Comparison of ENCODE assay signal across 14 cellular contexts in the genomic region with DNA sequence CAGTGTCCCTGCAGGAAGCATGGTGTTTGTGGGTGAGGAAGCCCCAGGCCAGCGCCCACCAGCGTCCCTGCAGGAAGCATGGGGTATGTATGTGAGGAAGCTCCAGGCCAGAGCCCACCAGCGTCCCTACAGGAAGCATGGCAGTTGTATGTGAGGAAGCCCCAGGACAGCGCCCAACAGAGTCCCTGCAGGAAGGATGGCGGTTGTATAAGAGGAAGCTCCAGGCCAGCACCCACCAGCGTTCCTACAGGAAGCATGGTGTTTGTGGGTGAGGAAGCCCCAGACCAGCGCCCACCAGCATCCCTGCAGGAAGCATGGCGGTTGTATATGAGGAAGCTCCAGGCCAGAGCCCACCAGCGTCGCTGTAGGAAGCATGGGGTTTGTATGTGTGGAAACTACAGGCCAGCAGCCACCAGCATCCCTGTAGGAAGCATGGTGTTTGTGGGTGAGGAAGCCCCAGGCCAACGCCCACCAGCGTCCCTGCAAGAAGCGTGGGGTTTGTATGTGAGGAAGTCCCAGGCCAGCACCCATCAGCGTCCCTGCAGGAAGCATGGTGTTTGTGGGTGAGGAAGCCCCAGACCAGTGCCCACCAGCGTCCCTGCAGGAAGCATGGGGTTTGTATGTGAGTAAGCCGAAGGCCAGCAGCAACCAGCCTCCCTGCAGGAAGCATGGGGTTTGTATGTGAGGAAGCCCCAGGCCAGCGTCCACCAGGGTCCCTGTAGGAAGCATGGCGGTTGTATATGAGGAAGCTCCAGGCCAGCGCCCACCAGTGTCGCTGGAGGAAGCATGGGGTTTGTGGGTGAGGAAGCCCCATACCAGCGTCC.
"Had no signal": no experiment of that assay in that cellular context is flagged by ENCODE, and none has a peak within 500 bp of the region (broad histone marks: within the 10 kb centered on the region; RNA-seq: fewer than 3 reads in every experiment).

No MANE protein-coding gene starts in this region.

- H3K27me3 ChIP-seq: testis, upper lobe of left lung had no signal

- H3K4me3 ChIP-seq: lung, testis, upper lobe of left lung had no signal

- ATAC-seq: activated CD8-positive, alpha-beta memory T cell treated with anti-CD3 and anti-CD28 coated beads, Interleukin-2, amount 10 ng/mL, durations not matched to agents 7 days and 5 days had no signal

- H3K4me3 Mint-ChIP-seq: activated CD8-positive, alpha-beta memory T cell treated with anti-CD3 and anti-CD28 coated beads, Interleukin-2, amount 10 ng/mL, durations not matched to agents 7 days and 5 days; activated naive CD8-positive, alpha-beta T cell treated with anti-CD3 and anti-CD28 coated beads for 36 hours; endodermal cell; mesothelial cell of epicardium; nephron progenitor cell had no signal

- H3K4me1 ChIP-seq: testis, upper lobe of left lung had no signal

- H3K4me1 Mint-ChIP-seq: activated naive CD8-positive, alpha-beta T cell treated with anti-CD3 and anti-CD28 coated beads for 36 hours; mesothelial cell of epicardium; nephron progenitor cell had no signal

- H3K9me3 ChIP-seq: testis, upper lobe of left lung had no signal

- H3K27ac Mint-ChIP-seq: activated CD8-positive, alpha-beta memory T cell treated with anti-CD3 and anti-CD28 coated beads, Interleukin-2, amount 10 ng/mL, durations not matched to agents 7 days and 5 days; activated naive CD8-positive, alpha-beta T cell treated with anti-CD3 and anti-CD28 coated beads for 36 hours; endodermal cell; mesothelial cell of epicardium; nephron progenitor cell had no signal

- H3K27me3 Mint-ChIP-seq: activated CD8-positive, alpha-beta memory T cell treated with anti-CD3 and anti-CD28 coated beads, Interleukin-2, amount 10 ng/mL, durations not matched to agents 7 days and 5 days; activated naive CD8-positive, alpha-beta T cell treated with anti-CD3 and anti-CD28 coated beads for 36 hours had no signal

- H3K27ac ChIP-seq: epithelial cell of prostate, testis, upper lobe of left lung had no signal

- DNase-seq: activated CD4-positive, alpha-beta T cell treated with anti-CD3 and anti-CD28 coated beads, Interleukin-2, amount 50 U/mL, for 48 hours; activated CD8-positive, alpha-beta memory T cell treated with anti-CD3 and anti-CD28 coated beads, Interleukin-2, amount 10 ng/mL, durations not matched to agents 7 days and 5 days; activated naive CD8-positive, alpha-beta T cell treated with anti-CD3 and anti-CD28 coated beads for 36 hours; amniotic stem cell; foreskin fibroblast; hippocampal formation; nephron progenitor cell; occipital lobe; testis had no signal
